ENCODE assay signal across 1 cellular context in the genomic region with DNA sequence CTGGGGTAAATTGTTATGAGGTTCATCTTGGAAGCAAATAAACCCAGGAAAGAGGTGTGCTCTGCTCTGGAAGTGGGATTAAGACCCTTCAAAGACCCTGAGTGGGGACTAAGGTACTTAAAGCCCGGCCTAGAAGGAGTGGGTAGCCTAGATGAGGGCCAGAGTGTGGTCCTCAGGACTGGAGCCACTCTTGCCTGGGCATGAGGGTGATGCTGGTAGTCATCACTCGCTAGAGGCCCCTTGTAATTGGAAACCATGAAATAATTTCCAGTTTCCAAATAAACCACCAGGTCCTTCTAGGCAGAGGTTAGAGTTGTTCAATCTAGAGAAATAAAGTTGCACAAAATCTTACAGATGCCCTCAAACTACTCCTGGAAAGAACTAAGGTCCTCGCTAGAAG.
TF ChIP-seq lines count a peak whose summit lies in the region.

No MANE protein-coding gene starts in this region.

TF ChIP-seq in SK-N-SH treated with all-trans-retinoic acid at 6 μM for 48 hours, 23 proteins besides CTCF, POLR2A, EP300 and RAD21 (continued from another document):
- TF ChIP-seq, protein P1, sequence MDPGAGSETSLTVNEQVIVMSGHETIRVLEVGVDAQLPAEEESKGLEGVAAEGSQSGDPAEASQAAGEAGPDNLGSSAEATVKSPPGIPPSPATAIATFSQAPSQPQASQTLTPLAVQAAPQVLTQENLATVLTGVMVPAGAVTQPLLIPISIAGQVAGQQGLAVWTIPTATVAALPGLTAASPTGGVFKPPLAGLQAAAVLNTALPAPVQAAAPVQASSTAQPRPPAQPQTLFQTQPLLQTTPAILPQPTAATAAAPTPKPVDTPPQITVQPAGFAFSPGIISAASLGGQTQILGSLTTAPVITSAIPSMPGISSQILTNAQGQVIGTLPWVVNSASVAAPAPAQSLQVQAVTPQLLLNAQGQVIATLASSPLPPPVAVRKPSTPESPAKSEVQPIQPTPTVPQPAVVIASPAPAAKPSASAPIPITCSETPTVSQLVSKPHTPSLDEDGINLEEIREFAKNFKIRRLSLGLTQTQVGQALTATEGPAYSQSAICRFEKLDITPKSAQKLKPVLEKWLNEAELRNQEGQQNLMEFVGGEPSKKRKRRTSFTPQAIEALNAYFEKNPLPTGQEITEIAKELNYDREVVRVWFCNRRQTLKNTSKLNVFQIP (CRISPR knock-in tag; IDR thresholded peaks at IDR 0.05; ENCODE audit: borderline replicate concordance, low read depth) = no peak
- no peak for TF ChIP-seq ARNTL (CRISPR knock-in tag; IDR thresholded peaks at IDR 0.05; ENCODE audit: borderline replicate concordance, low read depth)
- no peak for TF ChIP-seq ZNF8 (CRISPR knock-in tag; IDR thresholded peaks at IDR 0.05)
- TF ChIP-seq, protein P2, sequence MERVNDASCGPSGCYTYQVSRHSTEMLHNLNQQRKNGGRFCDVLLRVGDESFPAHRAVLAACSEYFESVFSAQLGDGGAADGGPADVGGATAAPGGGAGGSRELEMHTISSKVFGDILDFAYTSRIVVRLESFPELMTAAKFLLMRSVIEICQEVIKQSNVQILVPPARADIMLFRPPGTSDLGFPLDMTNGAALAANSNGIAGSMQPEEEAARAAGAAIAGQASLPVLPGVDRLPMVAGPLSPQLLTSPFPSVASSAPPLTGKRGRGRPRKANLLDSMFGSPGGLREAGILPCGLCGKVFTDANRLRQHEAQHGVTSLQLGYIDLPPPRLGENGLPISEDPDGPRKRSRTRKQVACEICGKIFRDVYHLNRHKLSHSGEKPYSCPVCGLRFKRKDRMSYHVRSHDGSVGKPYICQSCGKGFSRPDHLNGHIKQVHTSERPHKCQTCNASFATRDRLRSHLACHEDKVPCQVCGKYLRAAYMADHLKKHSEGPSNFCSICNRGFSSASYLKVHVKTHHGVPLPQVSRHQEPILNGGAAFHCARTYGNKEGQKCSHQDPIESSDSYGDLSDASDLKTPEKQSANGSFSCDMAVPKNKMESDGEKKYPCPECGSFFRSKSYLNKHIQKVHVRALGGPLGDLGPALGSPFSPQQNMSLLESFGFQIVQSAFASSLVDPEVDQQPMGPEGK (CRISPR knock-in tag; IDR thresholded peaks at IDR 0.05; ENCODE audit: borderline replicate concordance) = no peak
- TF ChIP-seq CSDC2 (CRISPR knock-in tag; IDR thresholded peaks at IDR 0.05) = no peak
- no peak for TF ChIP-seq RARB (CRISPR knock-in tag; IDR thresholded peaks at IDR 0.05)
- TF ChIP-seq ZNF565 (CRISPR knock-in tag; conservative IDR thresholded peaks at IDR 0.05; ENCODE audit: low read depth) = no peak
- TF ChIP-seq GLIS3 (CRISPR knock-in tag; IDR thresholded peaks at IDR 0.05) = no peak
- no peak for TF ChIP-seq ZFP3 (CRISPR knock-in tag; IDR thresholded peaks at IDR 0.05)
- TF ChIP-seq TOX (CRISPR knock-in tag; IDR thresholded peaks at IDR 0.05; ENCODE audit: borderline replicate concordance) = no peak
- TF ChIP-seq PPARA (CRISPR knock-in tag; IDR thresholded peaks at IDR 0.05; ENCODE audit: borderline replicate concordance) = no peak
- no peak for TF ChIP-seq ZNF70 (CRISPR knock-in tag; IDR thresholded peaks at IDR 0.05)
- TF ChIP-seq, protein P3, sequence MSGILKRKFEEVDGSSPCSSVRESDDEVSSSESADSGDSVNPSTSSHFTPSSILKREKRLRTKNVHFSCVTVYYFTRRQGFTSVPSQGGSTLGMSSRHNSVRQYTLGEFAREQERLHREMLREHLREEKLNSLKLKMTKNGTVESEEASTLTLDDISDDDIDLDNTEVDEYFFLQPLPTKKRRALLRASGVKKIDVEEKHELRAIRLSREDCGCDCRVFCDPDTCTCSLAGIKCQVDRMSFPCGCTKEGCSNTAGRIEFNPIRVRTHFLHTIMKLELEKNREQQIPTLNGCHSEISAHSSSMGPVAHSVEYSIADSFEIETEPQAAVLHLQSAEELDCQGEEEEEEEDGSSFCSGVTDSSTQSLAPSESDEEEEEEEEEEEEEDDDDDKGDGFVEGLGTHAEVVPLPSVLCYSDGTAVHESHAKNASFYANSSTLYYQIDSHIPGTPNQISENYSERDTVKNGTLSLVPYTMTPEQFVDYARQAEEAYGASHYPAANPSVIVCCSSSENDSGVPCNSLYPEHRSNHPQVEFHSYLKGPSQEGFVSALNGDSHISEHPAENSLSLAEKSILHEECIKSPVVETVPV (CRISPR knock-in tag; IDR thresholded peaks at IDR 0.05) = no peak
